Comparison of ENCODE assay signal across 22 cellular contexts in the genomic region with DNA sequence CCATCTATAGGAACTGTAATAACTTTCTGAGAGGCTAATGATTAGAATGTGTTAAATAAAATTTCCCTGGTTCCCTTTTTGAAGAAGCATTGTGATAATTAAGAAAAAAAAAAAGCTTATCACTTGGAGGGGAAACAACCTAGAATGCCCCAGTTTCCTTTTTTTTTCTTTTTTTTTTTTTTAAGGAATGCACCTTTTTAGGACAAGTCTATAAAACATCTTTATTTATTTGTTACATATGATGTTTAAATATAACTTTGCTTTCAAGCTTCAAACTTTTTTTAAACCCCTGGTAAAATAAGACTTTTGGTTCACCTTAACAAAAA. TPM values are rescaled to one million over a fixed set of nuclear protein-coding genes. Genes with fewer than 3 reads are reported as not detected.
DNase-seq lines count a peak whose midpoint lies in the region; ATAC-seq, FAIRE-seq and TF ChIP-seq lines count a peak whose summit lies in the region.
"Had no signal": no experiment of that assay in that cellular context is flagged by ENCODE, and none has a peak within 500 bp of the region (broad histone marks: within the 10 kb centered on the region; RNA-seq: fewer than 3 reads in every experiment).

No MANE protein-coding gene starts in this region.

- DNase-seq in Karpas-422 (no peak), osteoblast (ENCODE audit: insufficient read length, low spot score, missing footprints) (no peak), H4 (ENCODE audit: low spot score) (no peak), putamen (ENCODE audit: low spot score) (no peak)
- no peak for DNase-seq in activated naive CD8-positive, alpha-beta T cell treated with anti-CD3 and anti-CD28 coated beads for 36 hours
- DNase-seq: activated CD4-positive, CD25-positive, alpha-beta regulatory T cell treated with anti-CD3 and anti-CD28 coated beads, Interleukin-2, amount 50 U/mL, for 72 hours; activated gamma-delta T cell treated with Interleukin-2 at 50 U/mL for 16 hours; aorta; BE2C; cerebellar nuclear complex; effector CD8-positive, alpha-beta T cell; left ventricle myocardium superior; NCI-H1436; NCI-H2171 treated with DMSO at 0.1 percent for 48 hours; Peyer's patch; retina; thyroid gland had no signal

- H3K4me1 ChIP-seq in Karpas-422 (ENCODE audit: low read length) (peaks cover 35% of the 10 kb centered on the region), osteoblast (ENCODE audit: insufficient read depth, low read length) (peaks cover 27% of the 10 kb centered on the region)
- H3K4me1 ChIP-seq: BE2C, thyroid gland had no signal

- H3K27me3 Mint-ChIP-seq in activated naive CD8-positive, alpha-beta T cell treated with anti-CD3 and anti-CD28 coated beads for 36 hours = no peaks in the 10 kb centered on the region

- H3K4me2 ChIP-seq in Karpas-422 (ENCODE audit: low read depth, low read length, poor library complexity, severe bottlenecking) = peak overlapping the region; percentile 60
- peak overlapping the region; percentile 59 for H3K4me2 ChIP-seq in osteoblast (ENCODE audit: insufficient read depth, low read length)

- peak; percentile 66 for FAIRE-seq in G401.6 (lab: Jason Lieb, UNC)

- no peaks in the 10 kb centered on the region for H3K9me3 Mint-ChIP-seq in activated naive CD8-positive, alpha-beta T cell treated with anti-CD3 and anti-CD28 coated beads for 36 hours

- no peaks in the 10 kb centered on the region for H3K27me3 ChIP-seq in Karpas-422 (ENCODE audit: low read length)
- H3K27me3 ChIP-seq in osteoblast (ENCODE audit: insufficient read depth, low read length) = no peaks in the 10 kb centered on the region
- H3K27me3 ChIP-seq: BE2C, neutrophil, Peyer's patch, thyroid gland had no signal

- H3K4me3 ChIP-seq in Karpas-422 (ENCODE audit: low read length) = no peak overlapping the region
- H3K4me3 ChIP-seq in osteoblast (ENCODE audit: insufficient read depth, low read length) = no peak overlapping the region
- H3K4me3 ChIP-seq: thyroid gland had no signal

- peak overlapping the region; percentile 86 for H3K27ac Mint-ChIP-seq in activated naive CD8-positive, alpha-beta T cell treated with anti-CD3 and anti-CD28 coated beads for 36 hours

- H3K27ac ChIP-seq in Karpas-422 (ENCODE audit: low read length) (peak overlapping the region; percentile 91), osteoblast (ENCODE audit: low read depth, low read length) (no peak overlapping the region)
- H3K27ac ChIP-seq: neutrophil, thyroid gland had no signal

- no peak for ATAC-seq in GM19328 (IDR thresholded peaks at IDR 0.05; ENCODE audit: unreplicated experiment)
- ATAC-seq: left ventricle myocardium superior had no signal

- no peaks in the 10 kb centered on the region for H3K36me3 Mint-ChIP-seq in activated naive CD8-positive, alpha-beta T cell treated with anti-CD3 and anti-CD28 coated beads for 36 hours

- no peak for TF ChIP-seq CTCF in osteoblast (IDR thresholded peaks at IDR 0.05; ENCODE audit: extremely low read depth, low read depth, low read length)

- H3K9me2 ChIP-seq in Karpas-422 (replicated peaks; ENCODE audit: insufficient read depth, low read length) = no peaks in the 10 kb centered on the region

- H3K9me3 ChIP-seq in Karpas-422 (ENCODE audit: low read length) = no peaks in the 10 kb centered on the region
- H3K9me3 ChIP-seq in osteoblast (ENCODE audit: low read depth, low read length) = no peaks in the 10 kb centered on the region
- H3K9me3 ChIP-seq: BE2C, neutrophil, Peyer's patch, thyroid gland had no signal

- no peaks in the 10 kb centered on the region for H4K20me1 ChIP-seq in Karpas-422 (ENCODE audit: insufficient read depth, low read depth, low read length)
- no peaks in the 10 kb centered on the region for H4K20me1 ChIP-seq in osteoblast (ENCODE audit: insufficient read depth, low read length)

- H3K9ac ChIP-seq in Karpas-422 (ENCODE audit: low read length) = no peak overlapping the region; the same call in 1 of the 2 replicates

- H3K36me3 ChIP-seq in Karpas-422 (ENCODE audit: insufficient read depth, low read length) (peaks cover 18% of the 10 kb centered on the region; the same call in 1 of the 2 replicates), osteoblast (ENCODE audit: insufficient read depth, low read length) (peaks cover 12% of the 10 kb centered on the region)
- H3K36me3 ChIP-seq: BE2C, thyroid gland had no signal

- H3K4me1 Mint-ChIP-seq in activated naive CD8-positive, alpha-beta T cell treated with anti-CD3 and anti-CD28 coated beads for 36 hours = peaks cover 17% of the 10 kb centered on the region

- H3K79me2 ChIP-seq in Karpas-422 (ENCODE audit: low read length) (no peaks in the 10 kb centered on the region), osteoblast (ENCODE audit: insufficient read depth, low read length) (no peaks in the 10 kb centered on the region)

- H2AFZ ChIP-seq in Karpas-422 (ENCODE audit: low read length) = no peak overlapping the region
- H2AFZ ChIP-seq in osteoblast (ENCODE audit: low read length) = no peak overlapping the region

- H3K4me3 Mint-ChIP-seq in activated naive CD8-positive, alpha-beta T cell treated with anti-CD3 and anti-CD28 coated beads for 36 hours = no peak overlapping the region

RNA-seq across cellular contexts. Expression of gene MRPS10, which starts 7.3 kb away (rescaled TPM):
- 34.7 and 54.2 TPM in 2 replicates for total RNA-seq in Karpas-422 (2014; rRNA removed; shearing (Covaris generic); ENCODE audit: low replicate concordance)
- 10 to 100 TPM; 50.7 to 51.2 TPM for total RNA-seq in activated naive CD8-positive, alpha-beta T cell treated with anti-CD3 and anti-CD28 coated beads for 36 hours
- total RNA-seq in osteoblast = 46.9 and 52.5 TPM in 2 replicates
- total RNA-seq in H4 (2014; rRNA removed; shearing (Covaris generic)) = 73.5 and 84.6 TPM in 2 replicates

RNA-seq across cellular contexts. Expression of gene GUCA1B, which starts 30.2 kb away (rescaled TPM):
- total RNA-seq in Karpas-422 (2014; rRNA removed; shearing (Covaris generic); ENCODE audit: low replicate concordance) = not detected in 2 replicates
- 1 to 10 TPM; 1.3 to 1.4 TPM for total RNA-seq in activated naive CD8-positive, alpha-beta T cell treated with anti-CD3 and anti-CD28 coated beads for 36 hours
- total RNA-seq in osteoblast = 0.72 TPM in 1 of 2 replicates, not detected in the other
- not detected in 2 replicates for total RNA-seq in H4 (2014; rRNA removed; shearing (Covaris generic))

RNA-seq across cellular contexts. Expression of gene GUCA1A, which starts 51.8 kb away (rescaled TPM):
- total RNA-seq in Karpas-422 (2014; rRNA removed; shearing (Covaris generic); ENCODE audit: low replicate concordance) = not detected in 2 replicates
- under 1 TPM in 1 of 2 experiments, not detected in 1; 0.14 TPM for total RNA-seq in activated naive CD8-positive, alpha-beta T cell treated with anti-CD3 and anti-CD28 coated beads for 36 hours
- total RNA-seq in osteoblast = not detected in 2 replicates
- not detected in 2 replicates for total RNA-seq in H4 (2014; rRNA removed; shearing (Covaris generic))
- total RNA-seq: aorta, left ventricle myocardium superior, mucosa of gallbladder, Peyer's patch, SK-MEL-5, thyroid gland had no signal
